In genomic region chr9:87793292-87793691, GRCh38 we compare ENCODE assay signal across 10 cellular contexts.
DNase-seq lines count a peak whose midpoint lies in the region; ATAC-seq and TF ChIP-seq lines count a peak whose summit lies in the region.
"Had no signal": no experiment of that assay in that cellular context is flagged by ENCODE, and none has a peak within 500 bp of the region (broad histone marks: within the 10 kb centered on the region; RNA-seq: fewer than 3 reads in every experiment).

No MANE protein-coding gene starts in this region.

- H3K36me3 ChIP-seq in heart right ventricle (no peaks in the 10 kb centered on the region), thoracic aorta (no peaks in the 10 kb centered on the region)
- H3K36me3 ChIP-seq: BLaER1 had no signal

- H3K4me1 ChIP-seq in heart right ventricle (peaks cover 0 to 39% (median 0%) of the 10 kb centered on the region in 9 donors), thoracic aorta (ENCODE audit: control insufficient read depth in 1 of 2, low read depth in 2 of 2) (no peaks in the 10 kb centered on the region)

- TF ChIP-seq CTCF in heart right ventricle (IDR thresholded peaks at IDR 0.05), result peak in 1 of 9 donors; percentile 0
- TF ChIP-seq CTCF in thoracic aorta (IDR thresholded peaks at IDR 0.05), result no peak
- no peak for TF ChIP-seq CTCF in dorsolateral prefrontal cortex (IDR thresholded peaks at IDR 0.05 in 54 of 56, conservative IDR thresholded peaks at IDR 0.05 in 2 of 56; ENCODE audit: low read depth in 1 of 56, partially characterized antibody in 56 of 56)

- H3K27ac ChIP-seq in heart right ventricle (peak overlapping the region in 8 of 10 donors; percentile 22 to 90 (median 57)), thoracic aorta (peak overlapping the region in 1 of 2 donors; percentile 14), dorsolateral prefrontal cortex (peak overlapping the region in 2 of 59 donors; percentile 18 to 44)
- H3K27ac ChIP-seq: BLaER1 had no signal

- no peak overlapping the region for H3K4me3 ChIP-seq in heart right ventricle
- peak overlapping the region; percentile 13 for H3K4me3 ChIP-seq in thoracic aorta
- no peak overlapping the region for H3K4me3 ChIP-seq in dorsolateral prefrontal cortex
- H3K4me3 ChIP-seq: BLaER1 had no signal

- H3K27me3 ChIP-seq in heart right ventricle, result peaks cover 0 to 7% (median 0%) of the 10 kb centered on the region in 7 donors
- H3K27me3 ChIP-seq in thoracic aorta (replicated peaks; ENCODE audit: insufficient read depth), result no peaks in the 10 kb centered on the region
- no peaks in the 10 kb centered on the region for H3K27me3 ChIP-seq in dorsolateral prefrontal cortex
- H3K27me3 ChIP-seq: BLaER1 had no signal

- no peak for DNase-seq in activated CD4-positive, CD25-positive, alpha-beta regulatory T cell (lab: John Stamatoyannopoulos, UW)
- DNase-seq in SW480 (ENCODE audit: low spot score) (peak; percentile 16), heart right ventricle (no peak), thoracic aorta (ENCODE audit: low spot score) (no peak), SK-N-DZ (ENCODE audit: low spot score) (no peak), dorsolateral prefrontal cortex (no peak)
- DNase-seq: T1000 had no signal

- intact Hi-C loops in heart right ventricle (cut with DNase I) (loop anchor here in 2 of 10 donors (10.0 kb wide), 2 partner anchors 68 to 1018 kb away; partner anchors contain the start of gene CTSL (in 1 of the 2)), dorsolateral prefrontal cortex (cut with DNase I) (no loop called here)

- ATAC-seq in activated CD4-positive, CD25-positive, alpha-beta regulatory T cell treated with anti-CD3 and anti-CD28 coated beads, Interleukin-2, amount 50 U/mL, for 24 hours, result peak; percentile 18 to 38
- peak in 5 of 8 donors; percentile 15 to 68 (median 18) for ATAC-seq in heart right ventricle
- no peak for ATAC-seq in thoracic aorta (ENCODE audit: insufficient number of reproducible peaks, low FRiP score, low read depth)
- ATAC-seq in GM21423 (IDR thresholded peaks at IDR 0.05; ENCODE audit: unreplicated experiment), result no peak

- H3K9me3 ChIP-seq in heart right ventricle (no peaks in the 10 kb centered on the region), thoracic aorta (no peaks in the 10 kb centered on the region)
- H3K9me3 ChIP-seq: BLaER1 had no signal

- 72 to 77% methylated on average over 6 of the region's 6 CpGs for WGBS in heart right ventricle, 2 donors

Comparison
In these comparisons a context has a peak if more than half of its experiments do, and no peak if none do; other contexts are left out.
1. ATAC-seq: peak in activated CD4-positive, CD25-positive, alpha-beta regulatory T cell treated with anti-CD3 and anti-CD28 coated beads, Interleukin-2, amount 50 U/mL, for 24 hours (2 of 2) and heart right ventricle (5 of 8); none in thoracic aorta (single experiment) and GM21423 (single experiment).